In the genomic region with DNA sequence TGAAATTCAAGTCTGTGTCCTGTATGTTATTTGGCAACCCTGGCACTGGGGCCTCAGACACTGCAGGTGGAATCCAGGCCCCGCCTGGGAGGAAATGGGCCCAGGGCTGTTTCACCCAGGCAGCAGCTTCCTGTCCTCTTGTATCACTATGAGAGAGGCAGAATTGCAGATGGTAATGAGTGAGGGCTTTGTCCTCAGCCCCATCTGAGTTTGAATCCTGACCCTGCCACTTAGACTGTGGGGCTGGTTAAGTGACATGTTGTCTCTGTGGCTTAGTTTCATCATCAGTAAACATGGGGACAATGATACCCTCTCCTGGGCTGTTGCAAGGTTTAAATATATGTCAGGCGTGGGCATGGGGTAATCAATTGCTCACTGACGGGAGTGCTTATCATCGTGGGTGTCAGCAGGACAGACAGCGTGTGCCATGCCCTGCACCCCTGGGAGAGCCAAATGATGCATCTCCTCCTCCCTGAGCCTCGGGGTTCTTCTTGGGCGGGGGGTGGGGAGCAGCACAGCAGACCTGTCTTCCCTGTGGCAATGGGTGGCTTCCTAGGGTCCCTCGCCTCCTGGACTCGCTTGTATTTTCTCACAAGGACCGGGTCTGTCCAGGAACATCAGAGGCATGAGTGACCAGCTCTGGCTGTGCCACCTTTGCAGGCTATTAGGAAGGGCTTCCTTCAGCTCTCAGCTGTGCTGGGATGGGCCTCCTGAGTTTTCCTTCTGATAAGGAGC, we compare ENCODE assay signal across 11 cellular contexts. TPM values are rescaled to one million over a fixed set of nuclear protein-coding genes. Genes with fewer than 3 reads are reported as not detected.
A peak's percentile ranks its signal among the peaks of the same experiment; 100 is the strongest.
DNase-seq lines count a peak whose midpoint lies in the region; ATAC-seq and TF ChIP-seq lines count a peak whose summit lies in the region.
"Had no signal": no experiment of that assay in that cellular context is flagged by ENCODE, and none has a peak within 500 bp of the region (broad histone marks: within the 10 kb centered on the region; RNA-seq: fewer than 3 reads in every experiment).

No MANE protein-coding gene starts in this region.

- H3K27ac Mint-ChIP-seq in activated CD8-positive, alpha-beta memory T cell treated with anti-CD3 and anti-CD28 coated beads, Interleukin-2, amount 10 ng/mL, durations not matched to agents 7 days and 5 days: no peak overlapping the region
- H3K27ac Mint-ChIP-seq: activated T-helper 1 cell treated with anti-CD3 and anti-CD28 coated beads, Interleukin-12 subunit alpha, Interleukin-12 subunit beta, Interleukin-2, Interleukin-4 antibody, amounts not matched to agents 30 ng/mL and 10 ng/mL and 1 ng/mL, durations not matched to agents 14 hours and 24 hours and 36 hours; CD8-positive, alpha-beta memory T cell had no signal

- no peak for TF ChIP-seq EP300 in suprapubic skin (IDR thresholded peaks at IDR 0.05)

- no peaks in the 10 kb centered on the region for H3K27me3 ChIP-seq in suprapubic skin
- H3K27me3 ChIP-seq in brain microvascular endothelial cell (replicated peaks): no peaks in the 10 kb centered on the region

- no peak for TF ChIP-seq CTCF in epithelial cell of esophagus (IDR thresholded peaks at IDR 0.05; ENCODE audit: insufficient read depth, low read depth, low read length, missing control alignments)
- TF ChIP-seq CTCF in suprapubic skin (IDR thresholded peaks at IDR 0.05): no peak
- TF ChIP-seq CTCF in brain microvascular endothelial cell (IDR thresholded peaks at IDR 0.05; ENCODE audit: low read depth, low read length, missing control alignments): no peak

- H3K4me3 ChIP-seq in epithelial cell of esophagus (ENCODE audit: low read length) (no peak overlapping the region), suprapubic skin (no peak overlapping the region), brain microvascular endothelial cell (ENCODE audit: low read depth, low read length) (no peak overlapping the region)

- peak; percentile 41 for DNase-seq in activated CD8-positive, alpha-beta memory T cell treated with anti-CD3 and anti-CD28 coated beads, Interleukin-2, amount 10 ng/mL, durations not matched to agents 7 days and 5 days
- no peak for DNase-seq in activated CD8-positive, alpha-beta memory T cell treated with anti-CD3 and anti-CD28 coated beads for 24 hours
- DNase-seq in NCI-H345 treated with DMSO at 0.1 percent for 48 hours (lab: John Stamatoyannopoulos, UW; ENCODE audit: unreplicated experiment): peak; percentile 14
- peak; percentile 21 for DNase-seq in epithelial cell of esophagus (ENCODE audit: low read depth)
- DNase-seq in suprapubic skin (ENCODE audit: low spot score in 2 of 2): no peak
- DNase-seq in AG20443 (ENCODE audit: low spot score): no peak
- no peak for DNase-seq in brain microvascular endothelial cell
- no peak for DNase-seq in SW480 (ENCODE audit: low spot score)
- DNase-seq: CD8-positive, alpha-beta memory T cell; left cardiac atrium had no signal

- no peaks in the 10 kb centered on the region for H3K9me3 Mint-ChIP-seq in activated CD8-positive, alpha-beta memory T cell treated with anti-CD3 and anti-CD28 coated beads, Interleukin-2, amount 10 ng/mL, durations not matched to agents 7 days and 5 days (ENCODE audit: low read depth)
- H3K9me3 Mint-ChIP-seq: activated T-helper 1 cell treated with anti-CD3 and anti-CD28 coated beads, Interleukin-12 subunit alpha, Interleukin-12 subunit beta, Interleukin-2, Interleukin-4 antibody, amounts not matched to agents 30 ng/mL and 10 ng/mL and 1 ng/mL, durations not matched to agents 14 hours and 24 hours and 36 hours; CD8-positive, alpha-beta memory T cell had no signal

- H3K27ac ChIP-seq in suprapubic skin (peak overlapping the region; percentile 46), brain microvascular endothelial cell (no peak overlapping the region)

- WGBS in suprapubic skin: 49% methylated on average over 10 of the region's 10 CpGs

- H3K36me3 ChIP-seq in suprapubic skin: no peaks in the 10 kb centered on the region
- no peaks in the 10 kb centered on the region for H3K36me3 ChIP-seq in brain microvascular endothelial cell (replicated peaks)

- H3K4me3 Mint-ChIP-seq in activated CD8-positive, alpha-beta memory T cell treated with anti-CD3 and anti-CD28 coated beads, Interleukin-2, amount 10 ng/mL, durations not matched to agents 7 days and 5 days: no peak overlapping the region
- H3K4me3 Mint-ChIP-seq: activated T-helper 1 cell treated with anti-CD3 and anti-CD28 coated beads, Interleukin-12 subunit alpha, Interleukin-12 subunit beta, Interleukin-2, Interleukin-4 antibody, amounts not matched to agents 30 ng/mL and 10 ng/mL and 1 ng/mL, durations not matched to agents 14 hours and 24 hours and 36 hours; CD8-positive, alpha-beta memory T cell had no signal

- CTCF ChIA-PET in activated CD8-positive, alpha-beta memory T cell treated with anti-CD3 and anti-CD28 coated beads, Interleukin-2, amount 10 ng/mL, durations not matched to agents 7 days and 5 days (lab: Charles Lee): no interaction called here

- peaks cover 32% of the 10 kb centered on the region for H3K4me1 ChIP-seq in suprapubic skin

- peaks cover 3% of the 10 kb centered on the region for H3K27me3 Mint-ChIP-seq in activated CD8-positive, alpha-beta memory T cell treated with anti-CD3 and anti-CD28 coated beads, Interleukin-2, amount 10 ng/mL, durations not matched to agents 7 days and 5 days

- no peaks in the 10 kb centered on the region for H3K36me3 Mint-ChIP-seq in activated CD8-positive, alpha-beta memory T cell treated with anti-CD3 and anti-CD28 coated beads, Interleukin-2, amount 10 ng/mL, durations not matched to agents 7 days and 5 days
- H3K36me3 Mint-ChIP-seq: CD8-positive, alpha-beta memory T cell had no signal

- no peaks in the 10 kb centered on the region for H3K9me3 ChIP-seq in suprapubic skin

- in situ Hi-C loops in brain microvascular endothelial cell (cut with HindIII; ENCODE audit: low pct_ligation_motif_present, low sequenced_read_pairs): no loop called here

- H3K4me1 Mint-ChIP-seq in activated CD8-positive, alpha-beta memory T cell treated with anti-CD3 and anti-CD28 coated beads, Interleukin-2, amount 10 ng/mL, durations not matched to agents 7 days and 5 days: peaks cover 4% of the 10 kb centered on the region
- H3K4me1 Mint-ChIP-seq: CD8-positive, alpha-beta memory T cell had no signal

- ATAC-seq in activated CD8-positive, alpha-beta memory T cell treated with anti-CD3 and anti-CD28 coated beads, Interleukin-2, amount 10 ng/mL, durations not matched to agents 7 days and 5 days: peak; percentile 63
- ATAC-seq: left cardiac atrium had no signal

- no peak for TF ChIP-seq POLR2A in suprapubic skin (IDR thresholded peaks at IDR 0.05)

RNA-seq across cellular contexts. Expression of gene ARHGEF10L, which starts 42.1 kb away (rescaled TPM):
- not detected for total RNA-seq in activated CD8-positive, alpha-beta memory T cell treated with anti-CD3 and anti-CD28 coated beads, Interleukin-2, amount 10 ng/mL, durations not matched to agents 7 days and 5 days
- 100 to 1,000 TPM in 1 of 4 donors, 10 to 100 TPM in 3; 65.0 to 136 (median 94.1) TPM for total RNA-seq in suprapubic skin
- total RNA-seq: activated T-helper 1 cell treated with anti-CD3 and anti-CD28 coated beads, Interleukin-12 subunit alpha, Interleukin-12 subunit beta, Interleukin-2, Interleukin-4 antibody, amounts not matched to agents 30 ng/mL and 10 ng/mL and 1 ng/mL, durations not matched to agents 14 hours and 24 hours and 36 hours had no signal

Comparison
In these comparisons a context has a peak if more than half of its experiments do, and no peak if none do; other contexts are left out.
1. DNase-seq: peak in activated CD8-positive, alpha-beta memory T cell treated with anti-CD3 and anti-CD28 coated beads, Interleukin-2, amount 10 ng/mL, durations not matched to agents 7 days and 5 days (single experiment), NCI-H345 treated with DMSO at 0.1 percent for 48 hours (single experiment) and epithelial cell of esophagus (single experiment); none in activated CD8-positive, alpha-beta memory T cell treated with anti-CD3 and anti-CD28 coated beads for 24 hours (single experiment), suprapubic skin (0 of 2), AG20443 (single experiment), brain microvascular endothelial cell (single experiment) and SW480 (single experiment).
2. RNA of gene ARHGEF10L, which starts 42.1 kb away (total RNA-seq): 65.0 to 136 TPM in suprapubic skin; not detected in activated CD8-positive, alpha-beta memory T cell treated with anti-CD3 and anti-CD28 coated beads, Interleukin-2, amount 10 ng/mL, durations not matched to agents 7 days and 5 days; every median in the first group is over 10 times any median in the second.